Comparison of ENCODE assay signal across 22 cellular contexts in genomic region chr10:63829020-63829419, GRCh38.
DNase-seq lines count a peak whose midpoint lies in the region; ATAC-seq, FAIRE-seq and TF ChIP-seq lines count a peak whose summit lies in the region.
"Had no signal": no experiment of that assay in that cellular context is flagged by ENCODE, and none has a peak within 500 bp of the region (broad histone marks: within the 10 kb centered on the region; RNA-seq: fewer than 3 reads in every experiment).

No MANE protein-coding gene starts in this region.

- H3K14ac ChIP-seq in trophoblast cell (ENCODE audit: low read length), result no peak overlapping the region

- intact Hi-C loops in K562 (cut with micrococcal nuclease), result no loop called here

- H3K9me3 ChIP-seq in K562 (replicated peaks; ENCODE audit: control insufficient read depth, insufficient read depth, low read depth, low read length), result no peaks in the 10 kb centered on the region
- H3K9me3 ChIP-seq in trophoblast cell (ENCODE audit: insufficient read depth, low read depth, low read length), result no peaks in the 10 kb centered on the region
- H3K9me3 ChIP-seq: Peyer's patch had no signal

- no peak overlapping the region for H3K23ac ChIP-seq in trophoblast cell (ENCODE audit: low read length)

- 0% methylated on average over 2 of the region's 2 CpGs for WGBS in K562 (ENCODE audit: insufficient coverage, low coverage, missing lambda C conversion rate)
- WGBS in trophoblast cell (ENCODE audit: extremely low coverage, insufficient coverage, insufficient read length), result no CpG with 5 or more reads among the region's 2 CpGs

- H3K79me2 ChIP-seq in K562 (ENCODE audit: control insufficient read depth, insufficient read depth, low read length), result no peaks in the 10 kb centered on the region
- no peaks in the 10 kb centered on the region for H3K79me2 ChIP-seq in trophoblast cell (ENCODE audit: control insufficient read depth, insufficient read depth, low read length, poor library complexity)

- H4K91ac ChIP-seq in trophoblast cell (ENCODE audit: low read depth, low read length), result no peak overlapping the region

- H3K27me3 ChIP-seq in K562 (ENCODE audit: control insufficient read depth in 2 of 2, insufficient read depth in 2 of 2, low read length in 2 of 2), result no peaks in the 10 kb centered on the region
- no peaks in the 10 kb centered on the region for H3K27me3 ChIP-seq in trophoblast cell (ENCODE audit: insufficient read depth, low read length)
- H3K27me3 ChIP-seq: Peyer's patch had no signal

- no peak overlapping the region for H2BK5ac ChIP-seq in trophoblast cell (ENCODE audit: low read depth, low read length, poor library complexity)

- TF ChIP-seq CTCF in NB4 (IDR thresholded peaks at IDR 0.05; ENCODE audit: low read depth, low read length), result no peak
- no peak for TF ChIP-seq CTCF in K562 (IDR thresholded peaks at IDR 0.05 in 2 of 3, conservative IDR thresholded peaks at IDR 0.05 in 1 of 3; ENCODE audit: insufficient read depth in 2 of 3, low read depth in 1 of 3, low read length in 3 of 3)
- TF ChIP-seq CTCF in fibroblast of villous mesenchyme (IDR thresholded peaks at IDR 0.05; ENCODE audit: insufficient read depth, low read depth, low read length), result no peak

- no peak overlapping the region for H2AFZ ChIP-seq in K562 (ENCODE audit: low read depth, low read length)
- H2AFZ ChIP-seq in trophoblast cell (ENCODE audit: insufficient read depth, low read length, poor library complexity), result no peak overlapping the region

- TF ChIP-seq RAD21 in K562 (CRISPR knock-in tag; conservative IDR thresholded peaks at IDR 0.05 in 1 of 2, IDR thresholded peaks at IDR 0.05 in 1 of 2), result no peak

- no peak for FAIRE-seq in K562 (lab: Jason Lieb, UNC)
- FAIRE-seq: D721Med, GM12892 had no signal

- peak; percentile 16 for DNase-seq in NB4 (ENCODE audit: low read depth)
- no peak for DNase-seq in K562 (ENCODE audit: extremely low read depth in 1 of 4, low spot score in 3 of 4)
- DNase-seq in fibroblast of villous mesenchyme (ENCODE audit: low read depth), result peak; percentile 20
- peak; percentile 75 to 99 for DNase-seq in trophoblast cell
- DNase-seq in stimulated activated naive CD4-positive, alpha-beta T cell treated with Interleukin-2 at 50 U/mL for 16 hours (lab: John Stamatoyannopoulos, UW), result no peak
- DNase-seq: CD8-positive, alpha-beta T cell; DMS79 treated with DMSO at 0.1 percent for 48 hours; GDM1; HFFc6; Kasumi-1; NCI-H1048; NCI-H146; NCI-H2107; NCI-H446 treated with DMSO at 0.1 percent for 48 hours; NCI-H774; Peyer's patch; SHP77 had no signal

- H2BK12ac ChIP-seq in trophoblast cell (ENCODE audit: low read length), result no peak overlapping the region

- H3K4me3 ChIP-seq in NB4 (ENCODE audit: low read depth, low read length) (no peak overlapping the region), K562 (no peak overlapping the region), fibroblast of villous mesenchyme (ENCODE audit: low read depth, low read length) (no peak overlapping the region), trophoblast cell (ENCODE audit: low read depth, low read length) (no peak overlapping the region)
- H3K4me3 ChIP-seq: Peyer's patch had no signal

- H3K9ac ChIP-seq in K562 (ENCODE audit: insufficient read depth in 1 of 2, low read depth in 2 of 2, low read length in 2 of 2) (no peak overlapping the region), trophoblast cell (ENCODE audit: low read length) (no peak overlapping the region)

- no peaks in the 10 kb centered on the region for H4K20me1 ChIP-seq in K562 (replicated peaks; ENCODE audit: control insufficient read depth, insufficient read depth, low read length)

- H4K12ac ChIP-seq in trophoblast cell (ENCODE audit: low read depth, low read length), result no peak overlapping the region

- H2BK120ac ChIP-seq in trophoblast cell (ENCODE audit: insufficient read depth, low read length, poor library complexity), result no peak overlapping the region

- H3K27ac ChIP-seq in K562 (ENCODE audit: extremely low read depth, low read depth, low read length) (no peak overlapping the region), trophoblast cell (ENCODE audit: low read depth, low read length) (no peak overlapping the region)
- H3K27ac ChIP-seq: Peyer's patch had no signal

- no peak for TF ChIP-seq EP300 in K562 (IDR thresholded peaks at IDR 0.05; ENCODE audit: low read length)

- CTCF ChIA-PET in K562 (lab: Yijun Ruan, JAX; ENCODE audit: low intra/inter-chr PET ratio), result no interaction called here

- H3K4me1 ChIP-seq in K562 (replicated peaks in 1 of 2; ENCODE audit: control insufficient read depth in 2 of 2, insufficient read depth in 2 of 2, low read length in 2 of 2) (no peaks in the 10 kb centered on the region), trophoblast cell (ENCODE audit: control insufficient read depth in 1 of 2, insufficient read depth in 2 of 2, low read length in 2 of 2) (peaks cover 0 to 2% of the 10 kb centered on the region in 2 experiments)
- H3K4me1 ChIP-seq: Peyer's patch had no signal

- in situ Hi-C loops in K562 (cut with MboI), result no loop called here

- H3K4me2 ChIP-seq in K562 (ENCODE audit: insufficient read depth, low read length) (no peak overlapping the region), trophoblast cell (ENCODE audit: low read length) (no peak overlapping the region)

- ATAC-seq in K562, result no peak
- ATAC-seq in HG02610 (IDR thresholded peaks at IDR 0.05; ENCODE audit: unreplicated experiment), result no peak
- ATAC-seq in esophagus mucosa, result no peak
- ATAC-seq: CD8-positive, alpha-beta T cell; SK-N-SH treated with all-trans-retinoic acid at 6 μM for 48 hours had no signal

- POLR2A ChIA-PET in K562 (lab: Yijun Ruan, JAX), result no interaction called here

- H2AK5ac ChIP-seq in trophoblast cell (ENCODE audit: low read length), result no peak overlapping the region

- no peak overlapping the region for H3K18ac ChIP-seq in trophoblast cell (ENCODE audit: low read length)

- TF ChIP-seq POLR2A in NB4 (IDR thresholded peaks at IDR 0.05; ENCODE audit: extremely low read depth, insufficient read length) (no peak), K562 (conservative IDR thresholded peaks at IDR 0.05) (no peak)

- H4K8ac ChIP-seq in trophoblast cell (ENCODE audit: low read depth, low read length), result no peak overlapping the region

- H3K36me3 ChIP-seq in K562 (ENCODE audit: control insufficient read depth, insufficient read depth, low read length) (no peaks in the 10 kb centered on the region), trophoblast cell (ENCODE audit: control insufficient read depth in 1 of 2, insufficient read depth in 2 of 2, low read length in 2 of 2) (no peaks in the 10 kb centered on the region)
- H3K36me3 ChIP-seq: Peyer's patch had no signal

- H3K4ac ChIP-seq in trophoblast cell (ENCODE audit: low read depth, low read length), result no peak overlapping the region

- H3K9me1 ChIP-seq in K562 (ENCODE audit: control insufficient read depth, insufficient read depth, low read length), result no peaks in the 10 kb centered on the region

- BruUV-seq in K562 (replicated peaks; lab: Mats Ljungman, UMichigan), result no TSS peak

- H3K79me1 ChIP-seq in trophoblast cell (ENCODE audit: low read length), result no peaks in the 10 kb centered on the region

TF ChIP-seq in K562, 482 proteins besides CTCF, POLR2A, EP300 and RAD21:
- TF ChIP-seq ZC3H11A (IDR thresholded peaks at IDR 0.05; ENCODE audit: low read depth, low read length) (no peak), CEBPB (tag; IDR thresholded peaks at IDR 0.05) (peak; percentile 42), RBM22 (IDR thresholded peaks at IDR 0.05; ENCODE audit: low read depth, low read length, poor library complexity, severe bottlenecking) (no peak), CEBPG (CRISPR knock-in tag; IDR thresholded peaks at IDR 0.05) (no peak), CEBPG (tag; conservative IDR thresholded peaks at IDR 0.05 in 1 of 2, IDR thresholded peaks at IDR 0.05 in 1 of 2) (0 out of 4 replicates have a peak, but pooled peaks of 1 of the 2 experiments have one; percentile 37)
TF ChIP-seq in K562: peak in this region for 2.

Comparison
In these comparisons a context has a peak if more than half of its experiments do, and no peak if none do; other contexts are left out.
1. DNase-seq: peak in NB4 (single experiment), fibroblast of villous mesenchyme (single experiment) and trophoblast cell (2 of 2); none in K562 (0 of 4) and stimulated activated naive CD4-positive, alpha-beta T cell treated with Interleukin-2 at 50 U/mL for 16 hours (single experiment).